Comparison of ENCODE assay signal across 8 cellular contexts in the genomic region with DNA sequence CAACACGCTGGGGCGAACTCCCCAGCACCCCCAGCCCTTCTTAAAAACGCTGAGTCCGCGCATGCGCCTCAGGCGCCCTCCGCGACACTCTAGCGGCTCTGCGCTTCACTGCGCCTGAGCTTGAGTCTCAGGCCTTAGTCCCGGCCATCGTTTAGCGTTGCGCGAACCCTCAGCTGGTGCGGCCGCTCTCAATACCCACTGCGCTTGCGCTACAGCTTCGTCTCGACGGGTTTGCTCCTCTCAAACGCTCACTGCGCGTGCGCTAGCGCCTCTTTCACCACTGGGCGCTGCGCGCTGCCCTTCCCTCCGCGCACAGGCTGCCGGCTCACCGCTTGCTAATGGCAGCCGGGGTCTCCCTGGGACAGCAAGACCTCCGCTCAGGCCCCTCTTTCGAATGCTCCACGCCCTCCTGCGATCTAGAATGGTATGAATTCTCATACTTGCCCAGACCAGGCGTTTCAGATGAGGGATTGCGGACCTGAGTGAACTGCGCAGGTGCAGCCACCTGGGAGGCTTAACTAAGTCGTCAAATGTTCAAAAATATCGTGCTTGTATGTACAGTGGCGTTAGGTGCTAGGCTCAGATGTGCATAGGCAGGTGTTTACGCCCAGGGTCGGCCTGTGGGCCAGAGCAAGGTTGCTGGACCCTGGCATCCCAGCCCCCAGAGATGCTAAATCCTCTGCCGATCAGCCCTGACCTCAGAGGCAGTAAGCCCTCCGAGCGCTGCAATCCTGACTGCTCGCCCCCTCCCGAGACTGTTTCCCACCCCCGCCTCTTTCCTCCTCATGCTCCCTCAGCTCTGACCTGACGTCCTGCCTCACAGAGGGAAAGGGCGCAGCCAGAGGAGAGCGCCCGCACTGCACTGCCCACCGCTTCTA. TPM values are rescaled to one million over a fixed set of nuclear protein-coding genes. Genes with fewer than 3 reads are reported as not detected.
DNase-seq lines count a peak whose midpoint lies in the region; ATAC-seq and TF ChIP-seq lines count a peak whose summit lies in the region.

A gene with protein sequence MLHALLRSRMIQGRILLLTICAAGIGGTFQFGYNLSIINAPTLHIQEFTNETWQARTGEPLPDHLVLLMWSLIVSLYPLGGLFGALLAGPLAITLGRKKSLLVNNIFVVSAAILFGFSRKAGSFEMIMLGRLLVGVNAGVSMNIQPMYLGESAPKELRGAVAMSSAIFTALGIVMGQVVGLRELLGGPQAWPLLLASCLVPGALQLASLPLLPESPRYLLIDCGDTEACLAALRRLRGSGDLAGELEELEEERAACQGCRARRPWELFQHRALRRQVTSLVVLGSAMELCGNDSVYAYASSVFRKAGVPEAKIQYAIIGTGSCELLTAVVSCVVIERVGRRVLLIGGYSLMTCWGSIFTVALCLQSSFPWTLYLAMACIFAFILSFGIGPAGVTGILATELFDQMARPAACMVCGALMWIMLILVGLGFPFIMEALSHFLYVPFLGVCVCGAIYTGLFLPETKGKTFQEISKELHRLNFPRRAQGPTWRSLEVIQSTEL (plus strand): TSS at position 270 of the 878 bp plus-strand sequence. CDS start 125 bp downstream, at position 395.

- POLR2A ChIA-PET in HEK293T (lab: Yijun Ruan, JAX): interaction anchor here (0.6 to 6.8 kb wide), 60 partner anchors 9 to 697 kb away, joined by 3 to 85 read pairs (median 5); a partner anchor contains a TSS

- no peaks in the 10 kb centered on the region for H3K36me3 Mint-ChIP-seq in activated naive CD4-positive, alpha-beta T cell treated with anti-CD3 and anti-CD28 coated beads, Interleukin-2, amount 10 ng/mL, durations not matched to agents 7 days and 5 days

- H3K27ac Mint-ChIP-seq in activated naive CD4-positive, alpha-beta T cell treated with anti-CD3 and anti-CD28 coated beads, Interleukin-2, amount 10 ng/mL, durations not matched to agents 7 days and 5 days: peak within 1 kb of the TSS; percentile 90

- CTCF ChIA-PET in HEK293T (lab: Yijun Ruan, JAX): interaction anchor here (0.6 to 2.8 kb wide), 10 partner anchors 8 to 145 kb away, joined by 3 to 18 read pairs (median 4); no protein-coding TSS in a partner anchor
- CTCF ChIA-PET in activated naive CD4-positive, alpha-beta T cell treated with anti-CD3 and anti-CD28 coated beads, Interleukin-2, amount 10 ng/mL, durations not matched to agents 7 days and 5 days (lab: Charles Lee): interaction anchor here (0.9 to 3.1 kb wide), 6 partner anchors 8 to 230 kb away, joined by 3 to 28 read pairs (median 4); a partner anchor contains a TSS

- H3K36me3 ChIP-seq in GM06990 (ENCODE audit: control insufficient read depth, insufficient read depth, low read length) (no peaks in the 10 kb centered on the region), SJSA1 (no peaks in the 10 kb centered on the region), gastroesophageal sphincter (peaks cover 0 to 13% of the 10 kb centered on the region in 2 donors), neutrophil (no peaks in the 10 kb centered on the region)

- 0% methylated on average over 3 to 8 of the region's 60 CpGs for WGBS in gastroesophageal sphincter (ENCODE audit: low coverage in 1 of 2), 2 donors

- H3K27me3 ChIP-seq in GM06990 (replicated peaks; ENCODE audit: control insufficient read depth, insufficient read depth, low read length) (no peaks in the 10 kb centered on the region), SJSA1 (replicated peaks) (no peaks in the 10 kb centered on the region), gastroesophageal sphincter (no peaks in the 10 kb centered on the region), neutrophil (peaks cover 14% of the 10 kb centered on the region)

- H3K4me3 ChIP-seq in GM06990 (replicated peaks; ENCODE audit: low read depth, low read length): peak within 1 kb of the TSS; percentile 78
- H3K4me3 ChIP-seq in SJSA1: peak within 1 kb of the TSS; percentile 39
- H3K4me3 ChIP-seq in gastroesophageal sphincter: peak within 1 kb of the TSS; percentile 58 to 75
- peak within 1 kb of the TSS; percentile 72 to 80 for H3K4me3 ChIP-seq in neutrophil (ENCODE audit: low read depth in 1 of 2, low read length in 1 of 2)

- ATAC-seq in gastroesophageal sphincter: peak; percentile 97

- H3K4me1 ChIP-seq in SJSA1 (replicated peaks) (peaks cover 11% of the 10 kb centered on the region), gastroesophageal sphincter (peaks cover 0 to 28% (median 7%) of the 10 kb centered on the region in 3 donors), neutrophil (ENCODE audit: control insufficient read depth in 1 of 2, insufficient read depth in 1 of 2, low read depth in 1 of 2, low read length in 1 of 2) (peaks cover 22 to 26% of the 10 kb centered on the region in 2 experiments)

- TF ChIP-seq CTCF in GM06990 (IDR thresholded peaks at IDR 0.05; ENCODE audit: insufficient read depth, low read length, poor library complexity, severe bottlenecking): peak; percentile 36
- peak in 3 of 4 experiments; percentile 36 to 53 (median 44) for TF ChIP-seq CTCF in gastroesophageal sphincter (IDR thresholded peaks at IDR 0.05)
- peak; percentile 68 for TF ChIP-seq CTCF in neutrophil (IDR thresholded peaks at IDR 0.05)

- H3K9me3 ChIP-seq in SJSA1 (replicated peaks) (no peaks in the 10 kb centered on the region), gastroesophageal sphincter (no peaks in the 10 kb centered on the region), neutrophil (no peaks in the 10 kb centered on the region)

- H3K27ac ChIP-seq in SJSA1 (no peak within 1 kb of the TSS), gastroesophageal sphincter (peak within 1 kb of the TSS; percentile 79 to 98 (median 96)), neutrophil (peak within 1 kb of the TSS; percentile 77), substantia nigra (ENCODE audit: low read depth, low read length, poor library complexity, severe bottlenecking) (peak within 1 kb of the TSS; percentile 91)

- peak in 1 of 2 donors; percentile 82 for TF ChIP-seq POLR2A in gastroesophageal sphincter (IDR thresholded peaks at IDR 0.05)

- TF ChIP-seq EP300 in gastroesophageal sphincter (IDR thresholded peaks at IDR 0.05): no peak

- peak within 1 kb of the TSS; percentile 88 for H3K4me3 Mint-ChIP-seq in activated naive CD4-positive, alpha-beta T cell treated with anti-CD3 and anti-CD28 coated beads, Interleukin-2, amount 10 ng/mL, durations not matched to agents 7 days and 5 days

- peaks cover 31% of the 10 kb centered on the region for H3K4me1 Mint-ChIP-seq in activated naive CD4-positive, alpha-beta T cell treated with anti-CD3 and anti-CD28 coated beads, Interleukin-2, amount 10 ng/mL, durations not matched to agents 7 days and 5 days

- DNase-seq in GM06990 (ENCODE audit: extremely low read depth, insufficient read length): peak; percentile 96
- DNase-seq in HEK293T (ENCODE audit: extremely low spot score): peak; percentile 99
- DNase-seq in MV-4-11 (lab: John Stamatoyannopoulos, UW): peak; percentile 99
- DNase-seq in SJSA1 (ENCODE audit: low read depth in 1 of 2, low spot score in 2 of 2): peak; percentile 73 to 98
- DNase-seq in activated naive CD4-positive, alpha-beta T cell treated with anti-CD3 and anti-CD28 coated beads, Interleukin-2, amount 10 ng/mL, durations not matched to agents 7 days and 5 days: peak; percentile 97
- peak; percentile 71 to 96 (median 92) for DNase-seq in substantia nigra (lab: John Stamatoyannopoulos, UW)

- H3K9me3 Mint-ChIP-seq in activated naive CD4-positive, alpha-beta T cell treated with anti-CD3 and anti-CD28 coated beads, Interleukin-2, amount 10 ng/mL, durations not matched to agents 7 days and 5 days: no peaks in the 10 kb centered on the region

- peaks cover 22% of the 10 kb centered on the region for H3K27me3 Mint-ChIP-seq in activated naive CD4-positive, alpha-beta T cell treated with anti-CD3 and anti-CD28 coated beads, Interleukin-2, amount 10 ng/mL, durations not matched to agents 7 days and 5 days

TF ChIP-seq in HEK293T, 16 proteins besides CTCF, POLR2A, EP300 and RAD21:
- TF ChIP-seq L3MBTL2 (conservative IDR thresholded peaks at IDR 0.05) (peak; percentile 52; the same call in 1 of the 2 replicates), SUZ12 (IDR thresholded peaks at IDR 0.05) (no peak)

RNA-seq across cellular contexts. Expression of the gene that starts here (rescaled TPM):
- total RNA-seq in SJSA1 (2014; rRNA removed; shearing (Covaris generic)): 0.50 and 3.0 TPM in 2 replicates
- total RNA-seq in gastroesophageal sphincter: 10 to 100 TPM in 3 of 4 donors, 1 to 10 TPM in 1; 7.3 to 39.8 (median 18.8) TPM
